ENCODE assay signal across 9 cellular contexts in the genomic region with DNA sequence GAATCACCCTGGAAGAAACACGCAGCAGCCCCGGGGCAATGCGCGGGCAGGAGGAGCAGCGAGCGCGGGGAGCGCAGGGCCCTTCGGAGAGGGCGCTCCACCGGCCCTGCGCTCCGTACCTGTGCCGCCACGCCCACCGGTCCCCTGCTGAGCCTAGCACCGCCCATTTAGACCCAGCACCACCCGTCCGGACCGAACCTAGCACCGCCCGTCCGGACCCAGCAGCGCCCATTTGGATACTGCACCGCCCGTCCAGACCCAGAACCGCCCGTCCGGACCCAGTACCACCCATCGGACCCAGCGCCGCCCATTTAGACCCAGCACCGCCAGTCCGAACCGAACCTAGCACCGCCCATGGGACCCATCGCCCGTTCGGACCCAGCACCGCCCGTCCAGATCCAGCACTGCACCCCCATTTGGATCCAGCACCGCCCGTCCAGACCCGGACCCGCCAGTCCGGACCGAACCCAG. TPM values are rescaled to one million over a fixed set of nuclear protein-coding genes. Genes with fewer than 3 reads are reported as not detected.
A peak's percentile ranks its signal among the peaks of the same experiment; 100 is the strongest.
DNase-seq lines count a peak whose midpoint lies in the region; ATAC-seq and TF ChIP-seq lines count a peak whose summit lies in the region.
"Had no signal": no experiment of that assay in that cellular context is flagged by ENCODE, and none has a peak within 500 bp of the region (broad histone marks: within the 10 kb centered on the region; RNA-seq: fewer than 3 reads in every experiment).

No MANE protein-coding gene starts in this region.

- POLR2A ChIA-PET in BJ (lab: Charles Lee): no interaction called here

- TF ChIP-seq CTCF in BJ (IDR thresholded peaks at IDR 0.05; ENCODE audit: insufficient read depth, low read depth, low read length): no peak

- no peaks in the 10 kb centered on the region for H3K27me3 ChIP-seq in BJ (ENCODE audit: control insufficient read depth, insufficient read depth, low read length)
- no peaks in the 10 kb centered on the region for H3K27me3 ChIP-seq in SJSA1 (replicated peaks)

- in situ Hi-C loops in KBM-7 (cut with MboI; ENCODE audit: low pct_unique_long_range_greater_than_20kb, low sequenced_read_pairs): no loop called here

- H3K4me1 ChIP-seq in SJSA1 (replicated peaks): peaks cover 26% of the 10 kb centered on the region

- H3K4me1 Mint-ChIP-seq in central memory CD8-positive, alpha-beta T cell: peaks cover 12% of the 10 kb centered on the region

- H3K36me3 Mint-ChIP-seq in central memory CD8-positive, alpha-beta T cell (ENCODE audit: insufficient read depth): peaks cover 5% of the 10 kb centered on the region

- H3K27ac ChIP-seq in SJSA1: no peak overlapping the region
- H3K27ac ChIP-seq: HL-60 had no signal

- H3K9me3 ChIP-seq in SJSA1 (replicated peaks): no peaks in the 10 kb centered on the region; the same call in 1 of the 2 replicates

- no peaks in the 10 kb centered on the region for H3K9me3 Mint-ChIP-seq in central memory CD8-positive, alpha-beta T cell

- H3K27ac Mint-ChIP-seq in central memory CD8-positive, alpha-beta T cell (ENCODE audit: low read depth): peak overlapping the region; percentile 62

- H3K36me3 ChIP-seq in BJ (ENCODE audit: control insufficient read depth, insufficient read depth, low read length) (no peaks in the 10 kb centered on the region), SJSA1 (peaks cover 3% of the 10 kb centered on the region)

- H3K4me3 ChIP-seq in BJ (ENCODE audit: low read depth, low read length): peak overlapping the region; percentile 51
- peak overlapping the region; percentile 87 for H3K4me3 ChIP-seq in SJSA1

- CTCF ChIA-PET in BJ (lab: Yijun Ruan, JAX): interaction anchor here (1.0 kb wide), 1 partner anchor 20 kb away, joined by 3 read pairs; no protein-coding TSS in a partner anchor

- H3K27me3 Mint-ChIP-seq in central memory CD8-positive, alpha-beta T cell: peaks cover 36% of the 10 kb centered on the region

- ATAC-seq in GM21576 (IDR thresholded peaks at IDR 0.05; ENCODE audit: unreplicated experiment): peak; percentile 26
- ATAC-seq in central memory CD8-positive, alpha-beta T cell (replicated peaks; ENCODE audit: extremely low read depth, poor library complexity, severe bottlenecking): no peak

- DNase-seq in BJ (ENCODE audit: low read depth) (no peak), SJSA1 (ENCODE audit: low read depth in 1 of 2, low spot score in 2 of 2) (no peak), kidney tubule cell (ENCODE audit: low spot score) (peak; percentile 75), KBM-7 (no peak), GF-D8 (lab: John Stamatoyannopoulos, UW) (no peak)
- DNase-seq in central memory CD8-positive, alpha-beta T cell (ENCODE audit: low spot score in 2 of 2): no peak
- DNase-seq in stimulated activated CD4-positive, alpha-beta T cell treated with anti-CD3 and anti-CD28 coated beads, Interleukin-4, amount 100 ng/mL, for 24 hours: peak; percentile 22

- H3K4me3 Mint-ChIP-seq in central memory CD8-positive, alpha-beta T cell: peak overlapping the region; percentile 83

RNA-seq across cellular contexts. Expression of gene AFDN, which starts 0.9 kb away (rescaled TPM):
- 20.4 and 22.5 TPM in 2 replicates for polyA plus RNA-seq in BJ (2011; rRNA removed)
- 29.9 TPM in 2 replicates for polyA minus RNA-seq in BJ (2011; rRNA and poly(A)+ RNA removed)
- total RNA-seq in SJSA1 (2014; rRNA removed; shearing (Covaris generic)): 88.2 and 118 TPM in 2 replicates

Comparison
In these comparisons a context has a peak if more than half of its experiments do, and no peak if none do; other contexts are left out.
1. DNase-seq: peak in kidney tubule cell (single experiment) and stimulated activated CD4-positive, alpha-beta T cell treated with anti-CD3 and anti-CD28 coated beads, Interleukin-4, amount 100 ng/mL, for 24 hours (single experiment); none in BJ (single experiment), SJSA1 (0 of 2), central memory CD8-positive, alpha-beta T cell (0 of 2), KBM-7 (single experiment) and GF-D8 (single experiment).